In genomic region chr4:145829629-145830395, GRCh38 we compare ENCODE assay signal across 1 cellular context.
TF ChIP-seq lines count a peak whose summit lies in the region.

No MANE protein-coding gene starts in this region.

TF ChIP-seq in GM12878, 131 proteins besides CTCF, POLR2A, EP300 and RAD21 (continued from another document and continues in another):
- TF ChIP-seq ZBTB33 (IDR thresholded peaks at IDR 0.05): no peak
- TF ChIP-seq ZBTB40 (IDR thresholded peaks at IDR 0.05; ENCODE audit: borderline replicate concordance): no peak
- no peak for TF ChIP-seq RCOR1 (conservative IDR thresholded peaks at IDR 0.05; ENCODE audit: low read depth, low read length)
- TF ChIP-seq, protein P1, sequence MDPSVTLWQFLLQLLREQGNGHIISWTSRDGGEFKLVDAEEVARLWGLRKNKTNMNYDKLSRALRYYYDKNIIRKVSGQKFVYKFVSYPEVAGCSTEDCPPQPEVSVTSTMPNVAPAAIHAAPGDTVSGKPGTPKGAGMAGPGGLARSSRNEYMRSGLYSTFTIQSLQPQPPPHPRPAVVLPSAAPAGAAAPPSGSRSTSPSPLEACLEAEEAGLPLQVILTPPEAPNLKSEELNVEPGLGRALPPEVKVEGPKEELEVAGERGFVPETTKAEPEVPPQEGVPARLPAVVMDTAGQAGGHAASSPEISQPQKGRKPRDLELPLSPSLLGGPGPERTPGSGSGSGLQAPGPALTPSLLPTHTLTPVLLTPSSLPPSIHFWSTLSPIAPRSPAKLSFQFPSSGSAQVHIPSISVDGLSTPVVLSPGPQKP (IDR thresholded peaks at IDR 0.05; ENCODE audit: low read depth, low read length): no peak
- TF ChIP-seq RBBP5 (conservative IDR thresholded peaks at IDR 0.05): no peak
- TF ChIP-seq SREBF1 (IDR thresholded peaks at IDR 0.05; ENCODE audit: low read length): no peak
- TF ChIP-seq SP1 (IDR thresholded peaks at IDR 0.05; ENCODE audit: low read depth, low read length): peak; percentile 47
- peak; percentile 6 to 32; a peak in 1 of 4 replicates for TF ChIP-seq BHLHE40 (IDR thresholded peaks at IDR 0.05; ENCODE audit: borderline replicate concordance in 1 of 2, low read depth in 2 of 2, low read length in 1 of 2)
- TF ChIP-seq CREB1 (IDR thresholded peaks at IDR 0.05; ENCODE audit: low read depth): 0 out of 2 replicates have a peak, but pooled peaks have one; percentile 9
- TF ChIP-seq NFIC (IDR thresholded peaks at IDR 0.05; ENCODE audit: low read depth, low read length): peak; percentile 93
- no peak for TF ChIP-seq BACH1 (IDR thresholded peaks at IDR 0.05; ENCODE audit: borderline replicate concordance)
- peak; percentile 59 for TF ChIP-seq CREM (IDR thresholded peaks at IDR 0.05; ENCODE audit: low read depth)
- no peak for TF ChIP-seq EGR1 (IDR thresholded peaks at IDR 0.05; ENCODE audit: borderline replicate concordance in 1 of 2, low read depth in 2 of 2, low read length in 2 of 2)
- TF ChIP-seq TCF12 (IDR thresholded peaks at IDR 0.05; ENCODE audit: low read depth, low read length): peak; percentile 67; the same call in 1 of the 2 replicates
- no peak for TF ChIP-seq NR2C1 (IDR thresholded peaks at IDR 0.05)
- TF ChIP-seq CEBPB (IDR thresholded peaks at IDR 0.05; ENCODE audit: borderline replicate concordance in 1 of 2, low read depth in 2 of 2, low read length in 2 of 2): peak in 1 of 2 experiments; percentile 84; a peak in 2 of 4 replicates
- TF ChIP-seq MYC (IDR thresholded peaks at IDR 0.05; ENCODE audit: insufficient read depth, insufficient read length, insufficient replicate concordance, low read length, severe bottlenecking): no peak
- no peak for TF ChIP-seq SUZ12 (IDR thresholded peaks at IDR 0.05; ENCODE audit: unreplicated experiment)
- no peak for TF ChIP-seq CHD4 (IDR thresholded peaks at IDR 0.05)
- peak; percentile 93 for TF ChIP-seq FOXM1 (IDR thresholded peaks at IDR 0.05; ENCODE audit: low read depth, low read length)
- no peak for TF ChIP-seq BCL11A (IDR thresholded peaks at IDR 0.05; ENCODE audit: low read depth, low read length)
- TF ChIP-seq, protein P2, sequence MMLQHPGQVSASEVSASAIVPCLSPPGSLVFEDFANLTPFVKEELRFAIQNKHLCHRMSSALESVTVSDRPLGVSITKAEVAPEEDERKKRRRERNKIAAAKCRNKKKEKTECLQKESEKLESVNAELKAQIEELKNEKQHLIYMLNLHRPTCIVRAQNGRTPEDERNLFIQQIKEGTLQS (IDR thresholded peaks at IDR 0.05; ENCODE audit: borderline replicate concordance, extremely low read depth, low read depth, low read length): no peak
- TF ChIP-seq, protein P3, sequence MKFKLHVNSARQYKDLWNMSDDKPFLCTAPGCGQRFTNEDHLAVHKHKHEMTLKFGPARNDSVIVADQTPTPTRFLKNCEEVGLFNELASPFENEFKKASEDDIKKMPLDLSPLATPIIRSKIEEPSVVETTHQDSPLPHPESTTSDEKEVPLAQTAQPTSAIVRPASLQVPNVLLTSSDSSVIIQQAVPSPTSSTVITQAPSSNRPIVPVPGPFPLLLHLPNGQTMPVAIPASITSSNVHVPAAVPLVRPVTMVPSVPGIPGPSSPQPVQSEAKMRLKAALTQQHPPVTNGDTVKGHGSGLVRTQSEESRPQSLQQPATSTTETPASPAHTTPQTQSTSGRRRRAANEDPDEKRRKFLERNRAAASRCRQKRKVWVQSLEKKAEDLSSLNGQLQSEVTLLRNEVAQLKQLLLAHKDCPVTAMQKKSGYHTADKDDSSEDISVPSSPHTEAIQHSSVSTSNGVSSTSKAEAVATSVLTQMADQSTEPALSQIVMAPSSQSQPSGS (IDR thresholded peaks at IDR 0.05; ENCODE audit: low read length): peak; percentile 87
- TF ChIP-seq ATF7 (IDR thresholded peaks at IDR 0.05; ENCODE audit: low read depth): peak; percentile 18; the same call in 1 of the 2 replicates
- no peak for TF ChIP-seq MYB (IDR thresholded peaks at IDR 0.05; ENCODE audit: borderline replicate concordance, low read depth, low read length)
- TF ChIP-seq TCF3 (IDR thresholded peaks at IDR 0.05; ENCODE audit: borderline replicate concordance, insufficient read depth, low read depth, low read length): peak; percentile 76; the same call in 1 of the 2 replicates
- TF ChIP-seq MTA2 (IDR thresholded peaks at IDR 0.05; ENCODE audit: low read depth): 0 out of 2 replicates have a peak, but pooled peaks have one; percentile 14
- TF ChIP-seq, protein P4, sequence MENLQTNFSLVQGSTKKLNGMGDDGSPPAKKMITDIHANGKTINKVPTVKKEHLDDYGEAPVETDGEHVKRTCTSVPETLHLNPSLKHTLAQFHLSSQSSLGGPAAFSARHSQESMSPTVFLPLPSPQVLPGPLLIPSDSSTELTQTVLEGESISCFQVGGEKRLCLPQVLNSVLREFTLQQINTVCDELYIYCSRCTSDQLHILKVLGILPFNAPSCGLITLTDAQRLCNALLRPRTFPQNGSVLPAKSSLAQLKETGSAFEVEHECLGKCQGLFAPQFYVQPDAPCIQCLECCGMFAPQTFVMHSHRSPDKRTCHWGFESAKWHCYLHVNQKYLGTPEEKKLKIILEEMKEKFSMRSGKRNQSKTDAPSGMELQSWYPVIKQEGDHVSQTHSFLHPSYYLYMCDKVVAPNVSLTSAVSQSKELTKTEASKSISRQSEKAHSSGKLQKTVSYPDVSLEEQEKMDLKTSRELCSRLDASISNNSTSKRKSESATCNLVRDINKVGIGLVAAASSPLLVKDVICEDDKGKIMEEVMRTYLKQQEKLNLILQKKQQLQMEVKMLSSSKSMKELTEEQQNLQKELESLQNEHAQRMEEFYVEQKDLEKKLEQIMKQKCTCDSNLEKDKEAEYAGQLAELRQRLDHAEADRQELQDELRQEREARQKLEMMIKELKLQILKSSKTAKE (IDR thresholded peaks at IDR 0.05; ENCODE audit: low read depth, poor library complexity, severe bottlenecking): peak; percentile 14
- no peak for TF ChIP-seq NRF1 (conservative IDR thresholded peaks at IDR 0.05; ENCODE audit: low read depth, low read length)
- TF ChIP-seq TCF7 (IDR thresholded peaks at IDR 0.05; ENCODE audit: borderline replicate concordance): peak; percentile 6; the same call in 1 of the 2 replicates
- TF ChIP-seq SUPT20H (IDR thresholded peaks at IDR 0.05; ENCODE audit: borderline replicate concordance, control insufficient read depth, low read depth, low read length): no peak
- TF ChIP-seq, protein P5, sequence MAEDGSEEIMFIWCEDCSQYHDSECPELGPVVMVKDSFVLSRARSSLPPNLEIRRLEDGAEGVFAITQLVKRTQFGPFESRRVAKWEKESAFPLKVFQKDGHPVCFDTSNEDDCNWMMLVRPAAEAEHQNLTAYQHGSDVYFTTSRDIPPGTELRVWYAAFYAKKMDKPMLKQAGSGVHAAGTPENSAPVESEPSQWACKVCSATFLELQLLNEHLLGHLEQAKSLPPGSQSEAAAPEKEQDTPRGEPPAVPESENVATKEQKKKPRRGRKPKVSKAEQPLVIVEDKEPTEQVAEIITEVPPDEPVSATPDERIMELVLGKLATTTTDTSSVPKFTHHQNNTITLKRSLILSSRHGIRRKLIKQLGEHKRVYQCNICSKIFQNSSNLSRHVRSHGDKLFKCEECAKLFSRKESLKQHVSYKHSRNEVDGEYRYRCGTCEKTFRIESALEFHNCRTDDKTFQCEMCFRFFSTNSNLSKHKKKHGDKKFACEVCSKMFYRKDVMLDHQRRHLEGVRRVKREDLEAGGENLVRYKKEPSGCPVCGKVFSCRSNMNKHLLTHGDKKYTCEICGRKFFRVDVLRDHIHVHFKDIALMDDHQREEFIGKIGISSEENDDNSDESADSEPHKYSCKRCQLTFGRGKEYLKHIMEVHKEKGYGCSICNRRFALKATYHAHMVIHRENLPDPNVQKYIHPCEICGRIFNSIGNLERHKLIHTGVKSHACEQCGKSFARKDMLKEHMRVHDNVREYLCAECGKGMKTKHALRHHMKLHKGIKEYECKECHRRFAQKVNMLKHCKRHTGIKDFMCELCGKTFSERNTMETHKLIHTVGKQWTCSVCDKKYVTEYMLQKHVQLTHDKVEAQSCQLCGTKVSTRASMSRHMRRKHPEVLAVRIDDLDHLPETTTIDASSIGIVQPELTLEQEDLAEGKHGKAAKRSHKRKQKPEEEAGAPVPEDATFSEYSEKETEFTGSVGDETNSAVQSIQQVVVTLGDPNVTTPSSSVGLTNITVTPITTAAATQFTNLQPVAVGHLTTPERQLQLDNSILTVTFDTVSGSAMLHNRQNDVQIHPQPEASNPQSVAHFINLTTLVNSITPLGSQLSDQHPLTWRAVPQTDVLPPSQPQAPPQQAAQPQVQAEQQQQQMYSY (CRISPR knock-in tag; IDR thresholded peaks at IDR 0.05): no peak
- no peak for TF ChIP-seq TARDBP (IDR thresholded peaks at IDR 0.05; ENCODE audit: borderline replicate concordance)
- TF ChIP-seq RFX5 (IDR thresholded peaks at IDR 0.05; ENCODE audit: low read depth, low read length): no peak
- TF ChIP-seq RELA (IDR thresholded peaks at IDR 0.05; ENCODE audit: borderline replicate concordance, partially characterized antibody): no peak
- TF ChIP-seq, protein P6, sequence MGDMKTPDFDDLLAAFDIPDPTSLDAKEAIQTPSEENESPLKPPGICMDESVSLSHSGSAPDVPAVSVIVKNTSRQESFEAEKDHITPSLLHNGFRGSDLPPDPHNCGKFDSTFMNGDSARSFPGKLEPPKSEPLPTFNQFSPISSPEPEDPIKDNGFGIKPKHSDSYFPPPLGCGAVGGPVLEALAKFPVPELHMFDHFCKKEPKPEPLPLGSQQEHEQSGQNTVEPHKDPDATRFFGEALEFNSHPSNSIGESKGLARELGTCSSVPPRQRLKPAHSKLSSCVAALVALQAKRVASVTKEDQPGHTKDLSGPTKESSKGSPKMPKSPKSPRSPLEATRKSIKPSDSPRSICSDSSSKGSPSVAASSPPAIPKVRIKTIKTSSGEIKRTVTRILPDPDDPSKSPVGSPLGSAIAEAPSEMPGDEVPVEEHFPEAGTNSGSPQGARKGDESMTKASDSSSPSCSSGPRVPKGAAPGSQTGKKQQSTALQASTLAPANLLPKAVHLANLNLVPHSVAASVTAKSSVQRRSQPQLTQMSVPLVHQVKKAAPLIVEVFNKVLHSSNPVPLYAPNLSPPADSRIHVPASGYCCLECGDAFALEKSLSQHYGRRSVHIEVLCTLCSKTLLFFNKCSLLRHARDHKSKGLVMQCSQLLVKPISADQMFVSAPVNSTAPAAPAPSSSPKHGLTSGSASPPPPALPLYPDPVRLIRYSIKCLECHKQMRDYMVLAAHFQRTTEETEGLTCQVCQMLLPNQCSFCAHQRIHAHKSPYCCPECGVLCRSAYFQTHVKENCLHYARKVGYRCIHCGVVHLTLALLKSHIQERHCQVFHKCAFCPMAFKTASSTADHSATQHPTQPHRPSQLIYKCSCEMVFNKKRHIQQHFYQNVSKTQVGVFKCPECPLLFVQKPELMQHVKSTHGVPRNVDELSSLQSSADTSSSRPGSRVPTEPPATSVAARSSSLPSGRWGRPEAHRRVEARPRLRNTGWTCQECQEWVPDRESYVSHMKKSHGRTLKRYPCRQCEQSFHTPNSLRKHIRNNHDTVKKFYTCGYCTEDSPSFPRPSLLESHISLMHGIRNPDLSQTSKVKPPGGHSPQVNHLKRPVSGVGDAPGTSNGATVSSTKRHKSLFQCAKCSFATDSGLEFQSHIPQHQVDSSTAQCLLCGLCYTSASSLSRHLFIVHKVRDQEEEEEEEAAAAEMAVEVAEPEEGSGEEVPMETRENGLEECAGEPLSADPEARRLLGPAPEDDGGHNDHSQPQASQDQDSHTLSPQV (IDR thresholded peaks at IDR 0.05): no peak
- no peak for TF ChIP-seq HDAC6 (IDR thresholded peaks at IDR 0.05; ENCODE audit: unreplicated experiment)
- TF ChIP-seq, protein P7, sequence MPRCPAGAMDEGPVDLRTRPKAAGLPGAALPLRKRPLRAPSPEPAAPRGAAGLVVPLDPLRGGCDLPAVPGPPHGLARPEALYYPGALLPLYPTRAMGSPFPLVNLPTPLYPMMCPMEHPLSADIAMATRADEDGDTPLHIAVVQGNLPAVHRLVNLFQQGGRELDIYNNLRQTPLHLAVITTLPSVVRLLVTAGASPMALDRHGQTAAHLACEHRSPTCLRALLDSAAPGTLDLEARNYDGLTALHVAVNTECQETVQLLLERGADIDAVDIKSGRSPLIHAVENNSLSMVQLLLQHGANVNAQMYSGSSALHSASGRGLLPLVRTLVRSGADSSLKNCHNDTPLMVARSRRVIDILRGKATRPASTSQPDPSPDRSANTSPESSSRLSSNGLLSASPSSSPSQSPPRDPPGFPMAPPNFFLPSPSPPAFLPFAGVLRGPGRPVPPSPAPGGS (IDR thresholded peaks at IDR 0.05; ENCODE audit: borderline replicate concordance, insufficient read depth, low read depth, low read length, poor library complexity, severe bottlenecking): peak; percentile 86
- TF ChIP-seq SMAD5 (IDR thresholded peaks at IDR 0.05; ENCODE audit: low read depth): no peak; the same call in 1 of the 2 replicates
- peak; percentile 97 for TF ChIP-seq RUNX3 (IDR thresholded peaks at IDR 0.05; ENCODE audit: low read length)
